13 cellular contexts compared by ENCODE assay signal in the genomic region with DNA sequence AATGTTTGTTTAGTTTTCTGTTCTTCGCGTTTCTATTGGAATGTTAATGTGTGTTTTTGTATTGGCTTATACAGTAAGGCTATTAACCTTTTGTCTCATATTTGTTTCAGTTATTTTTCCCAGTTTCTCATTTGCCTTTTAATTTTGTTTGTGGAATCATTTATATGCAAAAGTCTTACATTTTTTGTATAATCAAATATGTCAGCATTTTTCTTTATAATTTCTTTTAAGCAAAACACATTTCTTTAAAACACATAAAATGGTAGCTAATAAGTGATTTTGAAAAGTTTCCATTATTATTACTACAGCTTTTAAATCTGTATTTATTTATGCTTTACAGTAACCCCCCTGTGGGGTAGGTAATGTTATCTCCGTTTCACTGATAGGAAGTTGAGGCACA.
"Had no signal": no experiment of that assay in that cellular context is flagged by ENCODE, and none has a peak within 500 bp of the region (broad histone marks: within the 10 kb centered on the region; RNA-seq: fewer than 3 reads in every experiment).

No MANE protein-coding gene starts in this region.

- H3K36me3 ChIP-seq: heart right ventricle had no signal

- H3K36me3 Mint-ChIP-seq: naive thymus-derived CD8-positive, alpha-beta T cell had no signal

- H3K4me3 Mint-ChIP-seq: activated CD4-positive, alpha-beta memory T cell treated with anti-CD3 and anti-CD28 coated beads, Interleukin-2, amount 10 ng/mL, durations not matched to agents 7 days and 5 days; activated CD4-positive, alpha-beta T cell treated with anti-CD3 and anti-CD28 coated beads for 36 hours; activated T-helper 1 cell treated with anti-CD3 and anti-CD28 coated beads, Interleukin-12 subunit alpha, Interleukin-12 subunit beta, Interleukin-2, Interleukin-4 antibody, amounts not matched to agents 30 ng/mL and 10 ng/mL and 1 ng/mL, durations not matched to agents 14 hours and 24 hours and 36 hours; stimulated activated naive CD8-positive, alpha-beta T cell treated with anti-CD3 and anti-CD28 coated beads, Interleukin-15, Interleukin-2, amounts not matched to agents 100 ng/mL and 50 ng/mL, for 24 hours had no signal

- H3K27ac Mint-ChIP-seq: activated CD4-positive, alpha-beta memory T cell treated with anti-CD3 and anti-CD28 coated beads, Interleukin-2, amount 10 ng/mL, durations not matched to agents 7 days and 5 days; activated CD4-positive, alpha-beta T cell treated with anti-CD3 and anti-CD28 coated beads for 36 hours; activated T-helper 1 cell treated with anti-CD3 and anti-CD28 coated beads, Interleukin-12 subunit alpha, Interleukin-12 subunit beta, Interleukin-2, Interleukin-4 antibody, amounts not matched to agents 30 ng/mL and 10 ng/mL and 1 ng/mL, durations not matched to agents 14 hours and 24 hours and 36 hours; stimulated activated naive CD8-positive, alpha-beta T cell treated with anti-CD3 and anti-CD28 coated beads, Interleukin-15, Interleukin-2, amounts not matched to agents 100 ng/mL and 50 ng/mL, for 24 hours had no signal

- H3K27me3 Mint-ChIP-seq: activated CD4-positive, alpha-beta memory T cell treated with anti-CD3 and anti-CD28 coated beads, Interleukin-2, amount 10 ng/mL, durations not matched to agents 7 days and 5 days; activated CD4-positive, alpha-beta T cell treated with anti-CD3 and anti-CD28 coated beads for 36 hours; naive thymus-derived CD8-positive, alpha-beta T cell; stimulated activated naive CD8-positive, alpha-beta T cell treated with anti-CD3 and anti-CD28 coated beads, Interleukin-15, Interleukin-2, amounts not matched to agents 100 ng/mL and 50 ng/mL, for 24 hours had no signal

- H3K9me3 ChIP-seq: heart right ventricle had no signal

- DNase-seq: activated CD4-positive, alpha-beta memory T cell treated with anti-CD3 and anti-CD28 coated beads, Interleukin-2, amount 10 ng/mL, durations not matched to agents 7 days and 5 days; activated CD4-positive, alpha-beta T cell treated with anti-CD3 and anti-CD28 coated beads for 36 hours; activated naive CD4-positive, alpha-beta T cell; aorta; foreskin melanocyte; heart right ventricle; kidney glomerular epithelial cell; naive thymus-derived CD8-positive, alpha-beta T cell; nucleus accumbens; stimulated activated CD4-positive, alpha-beta T cell treated with anti-CD3 and anti-CD28 coated beads, Interleukin-12 subunit alpha, Interleukin-12 subunit beta, amount 100 ng/mL, for 4 hours had no signal

- H3K9me3 Mint-ChIP-seq: activated CD4-positive, alpha-beta memory T cell treated with anti-CD3 and anti-CD28 coated beads, Interleukin-2, amount 10 ng/mL, durations not matched to agents 7 days and 5 days; activated T-helper 1 cell treated with anti-CD3 and anti-CD28 coated beads, Interleukin-12 subunit alpha, Interleukin-12 subunit beta, Interleukin-2, Interleukin-4 antibody, amounts not matched to agents 30 ng/mL and 10 ng/mL and 1 ng/mL, durations not matched to agents 14 hours and 24 hours and 36 hours; naive thymus-derived CD8-positive, alpha-beta T cell; stimulated activated naive CD8-positive, alpha-beta T cell treated with anti-CD3 and anti-CD28 coated beads, Interleukin-15, Interleukin-2, amounts not matched to agents 100 ng/mL and 50 ng/mL, for 24 hours had no signal

- H3K4me3 ChIP-seq: heart right ventricle had no signal

- H3K27ac ChIP-seq: heart right ventricle had no signal

- H3K27me3 ChIP-seq: heart right ventricle had no signal

- FAIRE-seq: bronchial epithelial cell had no signal

- ATAC-seq: activated CD4-positive, alpha-beta T cell treated with anti-CD3 and anti-CD28 coated beads for 36 hours; heart right ventricle; naive thymus-derived CD8-positive, alpha-beta T cell had no signal
